19 cellular contexts compared by ENCODE assay signal in the genomic region with DNA sequence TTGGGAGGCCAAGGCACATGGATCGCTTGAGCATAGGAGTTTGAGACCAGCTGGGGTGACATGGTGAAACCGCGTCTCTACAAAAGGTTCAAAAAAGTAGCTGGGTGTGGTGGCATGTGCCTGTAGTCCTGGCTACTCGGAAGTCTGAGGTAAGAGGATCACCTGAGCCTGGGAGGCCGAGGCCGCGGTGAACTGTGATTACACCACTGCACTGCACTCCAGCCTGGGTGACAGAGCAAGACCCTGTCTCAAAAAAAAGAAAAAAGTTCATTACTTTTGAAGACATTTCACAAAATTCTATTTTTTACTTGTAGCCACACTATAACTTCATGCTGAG. TPM values are rescaled to one million over a fixed set of nuclear protein-coding genes. Genes with fewer than 3 reads are reported as not detected.
"Had no signal": no experiment of that assay in that cellular context is flagged by ENCODE, and none has a peak within 500 bp of the region (broad histone marks: within the 10 kb centered on the region; RNA-seq: fewer than 3 reads in every experiment).

No MANE protein-coding gene starts in this region.

- DNase-seq: activated CD4-positive, alpha-beta T cell treated with anti-CD3 and anti-CD28 coated beads, Interleukin-2, amount 10 ng/mL, durations not matched to agents 7 days and 5 days; activated CD4-positive, CD25-positive, alpha-beta regulatory T cell; activated CD8-positive, alpha-beta memory T cell treated with anti-CD3 and anti-CD28 coated beads, Interleukin-2, amount 50 U/mL, for 4 hours; activated CD8-positive, alpha-beta T cell treated with anti-CD3 and anti-CD28 coated beads for 36 hours; activated naive CD4-positive, alpha-beta T cell treated with anti-CD3 and anti-CD28 coated beads, Interleukin-2, amount 50 U/mL, for 16 hours; activated naive CD8-positive, alpha-beta T cell treated with anti-CD3 and anti-CD28 coated beads, Interleukin-2, amount 10 ng/mL, durations not matched to agents 7 days and 5 days; adrenal gland; anterior cingulate cortex; MG63; NCI-H1436; NCI-H2029 treated with DMSO at 0.1 percent for 48 hours; NCI-H345; NCI-H510A; NCI-H69; SHP77 treated with DMSO at 0.1 percent for 48 hours; T-helper 17 cell; T-helper 9 cell had no signal

- H3K9me3 ChIP-seq: adrenal gland, MG63 had no signal

- H3K4me3 Mint-ChIP-seq: activated CD4-positive, alpha-beta T cell treated with anti-CD3 and anti-CD28 coated beads, Interleukin-2, amount 10 ng/mL, durations not matched to agents 7 days and 5 days; activated CD8-positive, alpha-beta T cell treated with anti-CD3 and anti-CD28 coated beads for 36 hours; activated naive CD8-positive, alpha-beta T cell treated with anti-CD3 and anti-CD28 coated beads, Interleukin-2, amount 10 ng/mL, durations not matched to agents 7 days and 5 days had no signal

- H3K4me3 ChIP-seq: adrenal gland, MG63, PC-9 had no signal

- ATAC-seq: activated CD8-positive, alpha-beta T cell treated with anti-CD3 and anti-CD28 coated beads for 36 hours; T-helper 17 cell had no signal

- H3K27ac Mint-ChIP-seq: activated CD4-positive, alpha-beta T cell treated with anti-CD3 and anti-CD28 coated beads, Interleukin-2, amount 10 ng/mL, durations not matched to agents 7 days and 5 days; activated CD8-positive, alpha-beta T cell treated with anti-CD3 and anti-CD28 coated beads for 36 hours; activated naive CD8-positive, alpha-beta T cell treated with anti-CD3 and anti-CD28 coated beads, Interleukin-2, amount 10 ng/mL, durations not matched to agents 7 days and 5 days; T-helper 17 cell had no signal

- H3K9me3 Mint-ChIP-seq: activated CD4-positive, alpha-beta T cell treated with anti-CD3 and anti-CD28 coated beads, Interleukin-2, amount 10 ng/mL, durations not matched to agents 7 days and 5 days; activated CD8-positive, alpha-beta T cell treated with anti-CD3 and anti-CD28 coated beads for 36 hours; activated naive CD8-positive, alpha-beta T cell treated with anti-CD3 and anti-CD28 coated beads, Interleukin-2, amount 10 ng/mL, durations not matched to agents 7 days and 5 days had no signal

- H3K27ac ChIP-seq: adrenal gland, PC-9 had no signal

- H3K36me3 Mint-ChIP-seq: activated naive CD8-positive, alpha-beta T cell treated with anti-CD3 and anti-CD28 coated beads, Interleukin-2, amount 10 ng/mL, durations not matched to agents 7 days and 5 days had no signal

- H3K36me3 ChIP-seq: adrenal gland, MG63 had no signal

- H3K27me3 ChIP-seq: adrenal gland, MG63 had no signal

RNA-seq across cellular contexts. Expression of a gene that starts 23.4 kb away (rescaled TPM):
- total RNA-seq: activated CD4-positive, alpha-beta T cell treated with anti-CD3 and anti-CD28 coated beads, Interleukin-2, amount 10 ng/mL, durations not matched to agents 7 days and 5 days; activated CD8-positive, alpha-beta T cell treated with anti-CD3 and anti-CD28 coated beads for 36 hours; activated naive CD8-positive, alpha-beta T cell treated with anti-CD3 and anti-CD28 coated beads, Interleukin-2, amount 10 ng/mL, durations not matched to agents 7 days and 5 days; adrenal gland; PC-9; SK-MEL-5; T-helper 17 cell had no signal
